8 cellular contexts compared by ENCODE assay signal in genomic region chr1:10941891-10942541, GRCh38.
DNase-seq lines count a peak whose midpoint lies in the region; ATAC-seq, FAIRE-seq and TF ChIP-seq lines count a peak whose summit lies in the region.

No MANE protein-coding gene starts in this region.

- WGBS in A549 (ENCODE audit: missing lambda C conversion rate) = 7% methylated on average over 20 of the region's 21 CpGs

- peak; percentile 72 for TF ChIP-seq CTCF in A549 (IDR thresholded peaks at IDR 0.05)
- TF ChIP-seq CTCF in GM12874 (IDR thresholded peaks at IDR 0.05; ENCODE audit: insufficient read depth, low read depth, low read length) = peak; percentile 99
- TF ChIP-seq CTCF in Panc1 (IDR thresholded peaks at IDR 0.05) = peak; percentile 98
- peak; percentile 66 to 93 (median 89) for TF ChIP-seq CTCF in gastrocnemius medialis (IDR thresholded peaks at IDR 0.05 in 4 of 5, conservative IDR thresholded peaks at IDR 0.05 in 1 of 5)

- H3K4me2 ChIP-seq in A549 = peak overlapping the region; percentile 72

- ATAC-seq in A549 (peak; percentile 30 to 76; a peak in 3 of 6 replicates), Panc1 (peak; percentile 43), left cardiac atrium (peak; percentile 16 to 27), gastrocnemius medialis (peak in 1 of 2 donors; percentile 55), GM19463 (IDR thresholded peaks at IDR 0.05; ENCODE audit: unreplicated experiment) (no peak)

- H3K36me3 ChIP-seq in Panc1 (ENCODE audit: control insufficient read depth, insufficient read depth, low read length) (no peaks in the 10 kb centered on the region), gastrocnemius medialis (no peaks in the 10 kb centered on the region)

- 0 out of 3 replicates have a peak, but pooled peaks cover 3% of the 10 kb centered on the region for H3K4me1 ChIP-seq in A549
- peaks cover 11% of the 10 kb centered on the region for H3K4me1 ChIP-seq in Panc1 (ENCODE audit: control insufficient read depth, insufficient read depth, low read length)
- peaks cover 7 to 18% of the 10 kb centered on the region in 2 donors for H3K4me1 ChIP-seq in gastrocnemius medialis

- CTCF ChIA-PET in A549 (lab: Yijun Ruan, JAX) = interaction anchor here (0.6 to 1.6 kb wide), 24 partner anchors 12 to 447 kb away, joined by 3 to 12 read pairs (median 4); no protein-coding TSS in a partner anchor
- CTCF ChIA-PET in Panc1 (lab: Charles Lee) = interaction anchor here (0.5 to 1.0 kb wide), 5 partner anchors 9 to 424 kb away, joined by 3 to 13 read pairs (median 3); no protein-coding TSS in a partner anchor

- peak; percentile 60 to 68 for TF ChIP-seq RAD21 in A549 (conservative IDR thresholded peaks at IDR 0.05 in 1 of 2, IDR thresholded peaks at IDR 0.05 in 1 of 2)

- H3K27me3 ChIP-seq in Panc1 (ENCODE audit: control insufficient read depth, insufficient read depth, low read length) = no peaks in the 10 kb centered on the region
- no peaks in the 10 kb centered on the region for H3K27me3 ChIP-seq in gastrocnemius medialis

- TF ChIP-seq POLR2A in A549 (IDR thresholded peaks at IDR 0.05; ENCODE audit: low read length) = no peak
- no peak for TF ChIP-seq POLR2A in gastrocnemius medialis (IDR thresholded peaks at IDR 0.05)

- TF ChIP-seq EP300 in A549 (IDR thresholded peaks at IDR 0.05) = no peak

- H3K27ac ChIP-seq in A549 (no peak overlapping the region), Panc1 (ENCODE audit: low read length) (no peak overlapping the region), gastrocnemius medialis (no peak overlapping the region)

- peak in 1 of 2 experiments; percentile 71 for DNase-seq in A549 (ENCODE audit: low read depth in 1 of 2, low spot score in 1 of 2)
- peak; percentile 35 for DNase-seq in Panc1 (ENCODE audit: low read depth, low spot score)
- peak; percentile 87 for DNase-seq in activated effector memory CD4-positive, alpha-beta T cell treated with anti-CD3 and anti-CD28 coated beads, Interleukin-2, amount 50 U/mL, for 16 hours
- peak; percentile 63 for DNase-seq in left cardiac atrium
- peak in 1 of 2 donors; percentile 43 for DNase-seq in gastrocnemius medialis
- no peak for DNase-seq in ureter (ENCODE audit: low spot score)

- intact Hi-C loops in Panc1 (cut with micrococcal nuclease; ENCODE audit: unreplicated experiment) (loop anchor here (5.0 kb wide), 1 partner anchor 250 kb away; no protein-coding TSS in a partner anchor), left cardiac atrium (cut with DNase I) (no loop called here), gastrocnemius medialis (cut with DNase I; ENCODE audit: low total_unique reads) (loop anchor here (5.0 to 10.0 kb wide), 2 partner anchors 147 to 435 kb away; partner anchors contain the start of gene CASZ1)

- POLR2A ChIA-PET in A549 (lab: Yijun Ruan, JAX) = no interaction called here
- POLR2A ChIA-PET in Panc1 (lab: Charles Lee) = no interaction called here

- no peak overlapping the region for H3K4me3 ChIP-seq in A549
- peak overlapping the region in 1 of 2 experiments; percentile 31; a peak in 2 of 4 replicates for H3K4me3 ChIP-seq in Panc1 (ENCODE audit: low read depth in 2 of 2, low read length in 2 of 2)
- H3K4me3 ChIP-seq in gastrocnemius medialis = peak overlapping the region in 2 of 4 donors; percentile 7 to 22

- no peak for FAIRE-seq in A549 (lab: Jason Lieb, UNC)

- in situ Hi-C loops in Panc1 (cut with HindIII; ENCODE audit: low pct_unique_long_range_greater_than_20kb, low sequenced_read_pairs) (no loop called here), gastrocnemius medialis (cut with MboI; ENCODE audit: low sequenced_read_pairs in 4 of 4) (no loop called here)

- BruUV-seq in Panc1 (replicated peaks; lab: Mats Ljungman, UMichigan) = no TSS peak

- H3K9me3 ChIP-seq in A549 = no peaks in the 10 kb centered on the region
- no peaks in the 10 kb centered on the region for H3K9me3 ChIP-seq in Panc1 (ENCODE audit: control insufficient read depth, insufficient read depth, low read depth, low read length)
- H3K9me3 ChIP-seq in gastrocnemius medialis = no peaks in the 10 kb centered on the region

TF ChIP-seq in A549, 52 proteins besides CTCF, POLR2A, EP300 and RAD21:
- TF ChIP-seq SMC3 (IDR thresholded peaks at IDR 0.05) (peak; percentile 69), RFX5 (IDR thresholded peaks at IDR 0.05) (0 out of 2 replicates have a peak, but pooled peaks have one; percentile 23), NFE2L2 (conservative IDR thresholded peaks at IDR 0.05; ENCODE audit: low read length) (no peak)

Comparison
In these comparisons a context has a peak if more than half of its experiments do, and no peak if none do; other contexts are left out.
1. intact Hi-C loops: an anchor here in Panc1 (5.0 kb wide) and gastrocnemius medialis (5.0 to 10.0 kb wide); none called in left cardiac atrium.